Comparison of ENCODE assay signal across 1 cellular context in genomic region chr6:111523484-111524166, GRCh38.
TF ChIP-seq lines count a peak whose summit lies in the region.

No MANE protein-coding gene starts in this region.

TF ChIP-seq in GM23338, 12 proteins besides CTCF, POLR2A, EP300 and RAD21:
- TF ChIP-seq ZNF462 (CRISPR knock-in tag; IDR thresholded peaks at IDR 0.05): no peak
